1 cellular context compared by ENCODE assay signal in genomic region chr5:60141119-60141518, GRCh38.
TF ChIP-seq lines count a peak whose summit lies in the region.

No MANE protein-coding gene starts in this region.

TF ChIP-seq in GM23338, 12 proteins besides CTCF, POLR2A, EP300 and RAD21 (continued from another document):
- TF ChIP-seq, protein P1, sequence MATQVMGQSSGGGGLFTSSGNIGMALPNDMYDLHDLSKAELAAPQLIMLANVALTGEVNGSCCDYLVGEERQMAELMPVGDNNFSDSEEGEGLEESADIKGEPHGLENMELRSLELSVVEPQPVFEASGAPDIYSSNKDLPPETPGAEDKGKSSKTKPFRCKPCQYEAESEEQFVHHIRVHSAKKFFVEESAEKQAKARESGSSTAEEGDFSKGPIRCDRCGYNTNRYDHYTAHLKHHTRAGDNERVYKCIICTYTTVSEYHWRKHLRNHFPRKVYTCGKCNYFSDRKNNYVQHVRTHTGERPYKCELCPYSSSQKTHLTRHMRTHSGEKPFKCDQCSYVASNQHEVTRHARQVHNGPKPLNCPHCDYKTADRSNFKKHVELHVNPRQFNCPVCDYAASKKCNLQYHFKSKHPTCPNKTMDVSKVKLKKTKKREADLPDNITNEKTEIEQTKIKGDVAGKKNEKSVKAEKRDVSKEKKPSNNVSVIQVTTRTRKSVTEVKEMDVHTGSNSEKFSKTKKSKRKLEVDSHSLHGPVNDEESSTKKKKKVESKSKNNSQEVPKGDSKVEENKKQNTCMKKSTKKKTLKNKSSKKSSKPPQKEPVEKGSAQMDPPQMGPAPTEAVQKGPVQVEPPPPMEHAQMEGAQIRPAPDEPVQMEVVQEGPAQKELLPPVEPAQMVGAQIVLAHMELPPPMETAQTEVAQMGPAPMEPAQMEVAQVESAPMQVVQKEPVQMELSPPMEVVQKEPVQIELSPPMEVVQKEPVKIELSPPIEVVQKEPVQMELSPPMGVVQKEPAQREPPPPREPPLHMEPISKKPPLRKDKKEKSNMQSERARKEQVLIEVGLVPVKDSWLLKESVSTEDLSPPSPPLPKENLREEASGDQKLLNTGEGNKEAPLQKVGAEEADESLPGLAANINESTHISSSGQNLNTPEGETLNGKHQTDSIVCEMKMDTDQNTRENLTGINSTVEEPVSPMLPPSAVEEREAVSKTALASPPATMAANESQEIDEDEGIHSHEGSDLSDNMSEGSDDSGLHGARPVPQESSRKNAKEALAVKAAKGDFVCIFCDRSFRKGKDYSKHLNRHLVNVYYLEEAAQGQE (IDR thresholded peaks at IDR 0.05; ENCODE audit: unreplicated experiment), result no peak
TF ChIP-seq in GM23338: peak in this region for 1.
